Comparison of ENCODE assay signal across 18 cellular contexts in genomic region chr19:4622695-4623421, GRCh38. TPM values are rescaled to one million over a fixed set of nuclear protein-coding genes. Genes with fewer than 3 reads are reported as not detected.
DNase-seq lines count a peak whose midpoint lies in the region; ATAC-seq and TF ChIP-seq lines count a peak whose summit lies in the region.
"Had no signal": no experiment of that assay in that cellular context is flagged by ENCODE, and none has a peak within 500 bp of the region (broad histone marks: within the 10 kb centered on the region; RNA-seq: fewer than 3 reads in every experiment).

No MANE protein-coding gene starts in this region.

- no peak overlapping the region for H3K4me2 ChIP-seq in fibroblast of lung (ENCODE audit: extremely low read depth, insufficient read depth, low read length)

- H3K4me1 Mint-ChIP-seq in activated CD8-positive, alpha-beta memory T cell treated with anti-CD3 and anti-CD28 coated beads, Interleukin-2, amount 10 ng/mL, durations not matched to agents 7 days and 5 days, result no peaks in the 10 kb centered on the region

- no peaks in the 10 kb centered on the region for H3K36me3 ChIP-seq in NT2/D1 (ENCODE audit: insufficient read depth, insufficient read length, low read length)
- no peaks in the 10 kb centered on the region for H3K36me3 ChIP-seq in fibroblast of lung (ENCODE audit: control insufficient read depth, insufficient read depth, low read length)
- H3K36me3 ChIP-seq: ascending aorta, heart left ventricle, neutrophil, Peyer's patch, right lobe of liver had no signal

- peaks cover 2% of the 10 kb centered on the region for H3K4me1 ChIP-seq in NT2/D1 (ENCODE audit: insufficient read depth, insufficient read length)
- no peaks in the 10 kb centered on the region for H3K4me1 ChIP-seq in fibroblast of lung (ENCODE audit: control insufficient read depth, extremely low read depth, insufficient read depth, low read length)
- H3K4me1 ChIP-seq: ascending aorta, heart left ventricle, Peyer's patch, right lobe of liver had no signal

- no peak overlapping the region for H3K27ac ChIP-seq in fibroblast of lung (ENCODE audit: insufficient read depth, low read length)
- H3K27ac ChIP-seq: ascending aorta, heart left ventricle, neutrophil, Peyer's patch, right lobe of liver had no signal

- H3K4me3 ChIP-seq in NT2/D1 (ENCODE audit: insufficient read length, low read depth) (no peak overlapping the region), fibroblast of lung (replicated peaks in 1 of 4; ENCODE audit: control extremely low read depth in 1 of 4, insufficient read depth in 1 of 4, low read depth in 3 of 4, low read length in 4 of 4) (no peak overlapping the region)
- H3K4me3 ChIP-seq: ascending aorta, heart left ventricle, Peyer's patch, right lobe of liver had no signal

- no peak overlapping the region for H3K27ac Mint-ChIP-seq in activated CD8-positive, alpha-beta memory T cell treated with anti-CD3 and anti-CD28 coated beads, Interleukin-2, amount 10 ng/mL, durations not matched to agents 7 days and 5 days

- peak overlapping the region; percentile 36 for H3K9ac ChIP-seq in NT2/D1 (ENCODE audit: insufficient read length, low read depth)
- no peak overlapping the region for H3K9ac ChIP-seq in fibroblast of lung (ENCODE audit: insufficient read depth, low read length)

- H4K20me1 ChIP-seq in fibroblast of lung (ENCODE audit: control insufficient read depth, extremely low read depth, insufficient read depth, low read length), result no peaks in the 10 kb centered on the region

- H3K27me3 ChIP-seq in NT2/D1 (ENCODE audit: insufficient read depth, insufficient read length), result peaks cover 16% of the 10 kb centered on the region
- peaks cover 5% of the 10 kb centered on the region for H3K27me3 ChIP-seq in fibroblast of lung (ENCODE audit: control insufficient read depth, insufficient read depth, low read length)
- H3K27me3 ChIP-seq: Peyer's patch, right lobe of liver had no signal

- no peak overlapping the region for H2AFZ ChIP-seq in fibroblast of lung (ENCODE audit: low read length)

- DNase-seq in activated CD8-positive, alpha-beta memory T cell treated with anti-CD3 and anti-CD28 coated beads, Interleukin-2, amount 10 ng/mL, durations not matched to agents 7 days and 5 days, result no peak
- no peak for DNase-seq in activated CD8-positive, alpha-beta memory T cell treated with anti-CD3 and anti-CD28 coated beads, Interleukin-2, amount 50 U/mL, for 4 hours
- DNase-seq in NT2/D1 (ENCODE audit: low read depth, low spot score), result no peak
- no peak for DNase-seq in fibroblast of lung (ENCODE audit: low read depth in 2 of 2)
- DNase-seq in superior temporal gyrus (ENCODE audit: extremely low spot score), result peak; percentile 12
- DNase-seq in NOMO-1 (lab: John Stamatoyannopoulos, UW; ENCODE audit: unreplicated experiment in 2 of 2), result no peak
- DNase-seq in amniotic stem cell (lab: John Stamatoyannopoulos, UW), result no peak
- DNase-seq: activated gamma-delta T cell, cortex of kidney, kidney, NCI-H1694, NCI-H510A treated with DMSO at 0.1 percent for 48 hours, Peyer's patch, right lobe of liver had no signal

- peak; percentile 4 to 14 for TF ChIP-seq CTCF in fibroblast of lung (conservative IDR thresholded peaks at IDR 0.05 in 1 of 2, IDR thresholded peaks at IDR 0.05 in 1 of 2; ENCODE audit: low read depth in 1 of 2, low read length in 2 of 2)

- no peaks in the 10 kb centered on the region for H3K27me3 Mint-ChIP-seq in activated CD8-positive, alpha-beta memory T cell treated with anti-CD3 and anti-CD28 coated beads, Interleukin-2, amount 10 ng/mL, durations not matched to agents 7 days and 5 days

- H3K9me3 Mint-ChIP-seq in activated CD8-positive, alpha-beta memory T cell treated with anti-CD3 and anti-CD28 coated beads, Interleukin-2, amount 10 ng/mL, durations not matched to agents 7 days and 5 days (ENCODE audit: low read depth), result no peaks in the 10 kb centered on the region

- H3K36me3 Mint-ChIP-seq in activated CD8-positive, alpha-beta memory T cell treated with anti-CD3 and anti-CD28 coated beads, Interleukin-2, amount 10 ng/mL, durations not matched to agents 7 days and 5 days, result no peaks in the 10 kb centered on the region

- ATAC-seq in activated CD8-positive, alpha-beta memory T cell treated with anti-CD3 and anti-CD28 coated beads, Interleukin-2, amount 10 ng/mL, durations not matched to agents 7 days and 5 days, result peak; percentile 23
- ATAC-seq in HG02852 (IDR thresholded peaks at IDR 0.05; ENCODE audit: unreplicated experiment), result no peak

- no peaks in the 10 kb centered on the region for H3K9me3 ChIP-seq in NT2/D1 (ENCODE audit: insufficient read depth, low read length)
- H3K9me3 ChIP-seq in fibroblast of lung (ENCODE audit: control insufficient read depth, insufficient read depth, low read depth, low read length), result no peaks in the 10 kb centered on the region
- H3K9me3 ChIP-seq: ascending aorta, heart left ventricle, neutrophil, Peyer's patch, right lobe of liver had no signal

- CTCF ChIA-PET in activated CD8-positive, alpha-beta memory T cell treated with anti-CD3 and anti-CD28 coated beads, Interleukin-2, amount 10 ng/mL, durations not matched to agents 7 days and 5 days (lab: Charles Lee), result interaction anchor here (0.7 to 1.4 kb wide), 2 partner anchors 13 to 58 kb away, joined by 3 to 5 read pairs (median 3); no protein-coding TSS in a partner anchor

- no peaks in the 10 kb centered on the region for H3K79me2 ChIP-seq in fibroblast of lung (ENCODE audit: control insufficient read depth, insufficient read depth, low read length)

- no peak overlapping the region for H3K4me3 Mint-ChIP-seq in activated CD8-positive, alpha-beta memory T cell treated with anti-CD3 and anti-CD28 coated beads, Interleukin-2, amount 10 ng/mL, durations not matched to agents 7 days and 5 days

RNA-seq across cellular contexts. Expression of gene TNFAIP8L1, which starts 16.5 kb away (rescaled TPM):
- 10 to 100 TPM; 15.7 to 20.1 TPM for total RNA-seq in activated CD8-positive, alpha-beta memory T cell treated with anti-CD3 and anti-CD28 coated beads, Interleukin-2, amount 10 ng/mL, durations not matched to agents 7 days and 5 days
- 1.5 and 4.0 TPM in 2 replicates for total RNA-seq in fibroblast of lung
- 2.3 and 3.0 TPM in 2 replicates for polyA plus RNA-seq in fibroblast of lung
- polyA plus RNA-seq in fibroblast of lung (2012), result 3.2 and 4.4 TPM in 2 replicates
- polyA minus RNA-seq in fibroblast of lung (ENCODE audit: low replicate concordance), result 3.5 and 4.9 TPM in 2 replicates

RNA-seq across cellular contexts. Expression of gene MYDGF, which starts 47.3 kb away (rescaled TPM):
- total RNA-seq in activated CD8-positive, alpha-beta memory T cell treated with anti-CD3 and anti-CD28 coated beads, Interleukin-2, amount 10 ng/mL, durations not matched to agents 7 days and 5 days, result 10 to 100 TPM; 47.7 to 60.8 TPM
- 140 and 181 TPM in 2 replicates for total RNA-seq in fibroblast of lung
- polyA plus RNA-seq in fibroblast of lung, result 167 and 190 TPM in 2 replicates
- 303 and 376 TPM in 2 replicates for polyA plus RNA-seq in fibroblast of lung (2012)
- polyA minus RNA-seq in fibroblast of lung (ENCODE audit: low replicate concordance), result 108 and 137 TPM in 2 replicates
